Comparison of ENCODE assay signal across 8 cellular contexts in genomic region chr18:76880026-76880425, GRCh38.
"Had no signal": no experiment of that assay in that cellular context is flagged by ENCODE, and none has a peak within 500 bp of the region (broad histone marks: within the 10 kb centered on the region; RNA-seq: fewer than 3 reads in every experiment).

No MANE protein-coding gene starts in this region.

- H3K27me3 Mint-ChIP-seq: IgD-negative memory B cell had no signal

- FAIRE-seq: HepG2, HTR-8/SVneo, K562 had no signal

- H3K27ac Mint-ChIP-seq: IgD-negative memory B cell had no signal

- H3K27ac ChIP-seq: HL-60 had no signal

- ATAC-seq: HepG2, K562 had no signal

- H3K4me3 ChIP-seq: K562 had no signal

- H3K9me3 Mint-ChIP-seq: IgD-negative memory B cell had no signal

- H3K4me3 Mint-ChIP-seq: IgD-negative memory B cell had no signal

- DNase-seq: IMR-90, KBM-7, KG1 had no signal
